In the genomic region with DNA sequence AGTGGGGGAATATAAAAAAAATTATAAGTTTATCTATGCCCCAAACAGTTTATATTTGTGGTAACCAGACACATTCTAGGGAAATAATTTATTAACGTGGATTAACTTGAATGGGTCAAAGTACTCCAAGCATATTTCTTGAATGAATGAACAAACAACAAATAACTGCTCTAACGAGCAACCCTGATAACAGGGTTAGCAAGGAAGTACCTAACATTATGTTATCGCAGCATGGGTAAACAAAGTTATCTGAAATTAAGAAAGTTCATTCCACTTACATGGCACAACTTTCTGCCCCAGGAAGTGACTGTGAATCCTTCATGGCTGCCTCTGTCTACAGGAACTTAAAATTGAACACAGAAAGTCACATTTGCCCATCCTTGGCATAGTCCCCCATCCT, we compare ENCODE assay signal across 17 cellular contexts.
A peak's percentile ranks its signal among the peaks of the same experiment; 100 is the strongest.
DNase-seq lines count a peak whose midpoint lies in the region; ATAC-seq, FAIRE-seq and TF ChIP-seq lines count a peak whose summit lies in the region.
"Had no signal": no experiment of that assay in that cellular context is flagged by ENCODE, and none has a peak within 500 bp of the region (broad histone marks: within the 10 kb centered on the region; RNA-seq: fewer than 3 reads in every experiment).

No MANE protein-coding gene starts in this region.

- H4K20me1 ChIP-seq in IMR-90 (ENCODE audit: insufficient read depth, low read length), result no peaks in the 10 kb centered on the region

- ATAC-seq in IMR-90 (ENCODE audit: low read depth) (no peak), lower lobe of right lung (peak; percentile 29 to 82), WTC11 (no peak)

- no peak overlapping the region for H2BK12ac ChIP-seq in neuronal stem cell (ENCODE audit: low read length)

- no peaks in the 10 kb centered on the region; the same call in 1 of the 2 replicates for H3K27me3 ChIP-seq in IMR-90 (ENCODE audit: control insufficient read depth, insufficient read depth, low read length)
- H3K27me3 ChIP-seq in brain microvascular endothelial cell (replicated peaks), result no peaks in the 10 kb centered on the region
- H3K27me3 ChIP-seq in lower lobe of right lung (ENCODE audit: low read depth), result no peaks in the 10 kb centered on the region
- no peaks in the 10 kb centered on the region for H3K27me3 ChIP-seq in small intestine (ENCODE audit: control insufficient read depth in 2 of 2, insufficient read depth in 2 of 2, low read length in 2 of 2)
- no peaks in the 10 kb centered on the region for H3K27me3 ChIP-seq in neuronal stem cell (ENCODE audit: control insufficient read depth in 3 of 3, insufficient read depth in 3 of 3, low read depth in 1 of 3, low read length in 3 of 3)
- H3K27me3 ChIP-seq: MG63 had no signal

- no peak for FAIRE-seq in small intestine (lab: Jason Lieb, UNC)

- dilution Hi-C loops in IMR-90 (cut with HindIII; ENCODE audit: low sequenced_read_pairs, unreplicated experiment), result no loop called here

- H2BK5ac ChIP-seq in IMR-90 (ENCODE audit: low read depth, low read length, poor library complexity, severe bottlenecking) (no peak overlapping the region), neuronal stem cell (ENCODE audit: low read length) (no peak overlapping the region)

- TF ChIP-seq CTCF in IMR-90 (conservative IDR thresholded peaks at IDR 0.05; ENCODE audit: low read depth, low read length) (no peak), brain microvascular endothelial cell (IDR thresholded peaks at IDR 0.05; ENCODE audit: low read depth, low read length, missing control alignments) (no peak), lower lobe of right lung (IDR thresholded peaks at IDR 0.05) (no peak), WTC11 (IDR thresholded peaks at IDR 0.05) (no peak)

- H3K4me1 ChIP-seq in IMR-90 (ENCODE audit: control insufficient read depth, insufficient read depth, low read length) (peaks cover 9% of the 10 kb centered on the region; the same call in 1 of the 2 replicates), lower lobe of right lung (no peaks in the 10 kb centered on the region), small intestine (ENCODE audit: control insufficient read depth in 2 of 2, insufficient read depth in 1 of 2, low read depth in 1 of 2, low read length in 1 of 2) (peaks cover 4 to 5% of the 10 kb centered on the region in 2 donors), neuronal stem cell (ENCODE audit: control insufficient read depth in 2 of 2, insufficient read depth in 1 of 2, low read depth in 1 of 2, low read length in 2 of 2) (peaks cover 0 to 1% of the 10 kb centered on the region in 2 donors)

- H2AFZ ChIP-seq in IMR-90 (replicated peaks; ENCODE audit: low read length, poor library complexity) (no peak overlapping the region), neuronal stem cell (ENCODE audit: low read length) (no peak overlapping the region)

- TF ChIP-seq RAD21 in IMR-90 (IDR thresholded peaks at IDR 0.05; ENCODE audit: low read length), result no peak

- no peak overlapping the region for H3K27ac Mint-ChIP-seq in WTC11
- H3K27ac Mint-ChIP-seq: H9 had no signal

- H4K8ac ChIP-seq in IMR-90 (ENCODE audit: low read depth in 2 of 2, low read length in 2 of 2) (no peak overlapping the region), neuronal stem cell (ENCODE audit: low read depth, low read length) (no peak overlapping the region)

- intact Hi-C loops in IMR-90 (cut with micrococcal nuclease), result loop anchor here (5.0 kb wide), 1 partner anchor 105 kb away; no protein-coding TSS in a partner anchor
- intact Hi-C loops in lower lobe of right lung (cut with DNase I), result no loop called here

- H3K14ac ChIP-seq in IMR-90 (replicated peaks; ENCODE audit: low read depth, low read length), result no peak overlapping the region
- no peak overlapping the region for H3K14ac ChIP-seq in neuronal stem cell (ENCODE audit: low read length)

- peaks cover 9% of the 10 kb centered on the region for H3K9me3 Mint-ChIP-seq in WTC11
- H3K9me3 Mint-ChIP-seq: H9 had no signal

- in situ Hi-C loops in IMR-90 (cut with MboI; ENCODE audit: low sequenced_read_pairs), result no loop called here
- in situ Hi-C loops in brain microvascular endothelial cell (cut with HindIII; ENCODE audit: low pct_ligation_motif_present, low sequenced_read_pairs), result no loop called here

- H3K27ac ChIP-seq in IMR-90 (ENCODE audit: insufficient read depth, low read length) (peak overlapping the region; percentile 32; the same call in 1 of the 2 replicates), brain microvascular endothelial cell (peak overlapping the region; percentile 73), lower lobe of right lung (no peak overlapping the region), small intestine (ENCODE audit: low read depth in 1 of 2, low read length in 1 of 2) (peak overlapping the region; percentile 5 to 33), neuronal stem cell (replicated peaks; ENCODE audit: low read length) (no peak overlapping the region)
- H3K27ac ChIP-seq: RWPE1 had no signal

- no peak for TF ChIP-seq POLR2A in IMR-90 (IDR thresholded peaks at IDR 0.05; ENCODE audit: low read depth, low read length)

- POLR2A ChIA-PET in IMR-90 (lab: Charles Lee; ENCODE audit: unreplicated experiment) (no interaction called here), WTC11 (lab: Charles Lee) (no interaction called here)

- no peaks in the 10 kb centered on the region for H3K9me1 ChIP-seq in IMR-90 (ENCODE audit: insufficient read depth, low read length)

- no peak overlapping the region for H2AK9ac ChIP-seq in IMR-90 (replicated peaks; ENCODE audit: low read depth, low read length, poor library complexity)

- H3K9ac ChIP-seq in IMR-90 (ENCODE audit: low read depth, low read length), result no peak overlapping the region
- H3K9ac ChIP-seq in neuronal stem cell (ENCODE audit: low read depth, low read length, poor library complexity), result no peak overlapping the region

- no peaks in the 10 kb centered on the region for H3K79me1 ChIP-seq in IMR-90 (ENCODE audit: low read depth in 1 of 2, low read length in 2 of 2)
- H3K79me1 ChIP-seq in neuronal stem cell (ENCODE audit: low read depth, low read length), result no peaks in the 10 kb centered on the region

- H3K18ac ChIP-seq in IMR-90 (ENCODE audit: low read depth, low read length) (no peak overlapping the region; the same call in 1 of the 2 replicates), neuronal stem cell (ENCODE audit: low read length) (no peak overlapping the region)

- H2BK20ac ChIP-seq in IMR-90 (ENCODE audit: low read depth, low read length), result no peak overlapping the region

- no peak overlapping the region for H4K91ac ChIP-seq in IMR-90 (ENCODE audit: insufficient read depth, low read depth, low read length)
- no peak overlapping the region for H4K91ac ChIP-seq in neuronal stem cell (ENCODE audit: low read depth, low read length, poor library complexity)

- H2BK15ac ChIP-seq in IMR-90 (ENCODE audit: low read depth, low read length) (no peak overlapping the region), neuronal stem cell (ENCODE audit: low read length) (no peak overlapping the region)

- CTCF ChIA-PET in IMR-90 (lab: Yijun Ruan, JAX), result no interaction called here
- CTCF ChIA-PET in WTC11 (lab: Charles Lee), result no interaction called here

- no peak overlapping the region for H4K5ac ChIP-seq in IMR-90 (ENCODE audit: low read depth, low read length)

- H3K23ac ChIP-seq in IMR-90 (ENCODE audit: low read depth, low read length), result no peak overlapping the region
- H3K23ac ChIP-seq in neuronal stem cell (ENCODE audit: low read depth, low read length, poor library complexity), result no peak overlapping the region

- WGBS in IMR-90 (ENCODE audit: extremely low coverage in 2 of 2, insufficient read length in 1 of 2), 2 experiments, result no CpG with 5 or more reads among the region's 3 CpGs
- WGBS in small intestine, 3 donors, result 19 to 48% (median 26%) methylated on average over 3 of the region's 3 CpGs
- WGBS in neuronal stem cell (ENCODE audit: extremely low coverage in 2 of 2, insufficient read length in 2 of 2, insufficient replicate concordance in 1 of 2), 2 donors, result no CpG with 5 or more reads among the region's 3 CpGs

- no peak overlapping the region for H2BK120ac ChIP-seq in IMR-90 (ENCODE audit: low read depth, low read length)
- H2BK120ac ChIP-seq in neuronal stem cell (ENCODE audit: low read depth, low read length), result no peak overlapping the region

- H3K4me1 Mint-ChIP-seq in WTC11, result peaks cover 17% of the 10 kb centered on the region

- no peaks in the 10 kb centered on the region for H3K36me3 Mint-ChIP-seq in WTC11

- H3K4ac ChIP-seq in IMR-90 (ENCODE audit: low read depth, low read length) (no peak overlapping the region), neuronal stem cell (ENCODE audit: low read length) (no peak overlapping the region)

- BruUV-seq in IMR-90 (replicated peaks; lab: Mats Ljungman, UMichigan), result no TSS peak

- DNase-seq in IMR-90 (no peak), brain microvascular endothelial cell (no peak), lower lobe of right lung (no peak), small intestine (peak; percentile 89), NCI-H748 (lab: John Stamatoyannopoulos, UW; ENCODE audit: unreplicated experiment) (no peak), neuronal stem cell (ENCODE audit: low spot score) (no peak), GOT3 (lab: John Stamatoyannopoulos, UW) (no peak), WTC11 (ENCODE audit: low spot score) (no peak)
- DNase-seq: ACHN, DMS79 treated with DMSO at 0.1 percent for 48 hours, H9, MG63, NCI-H1048, NCI-H1436, NCI-H1930, NCI-H524 had no signal

- no peak overlapping the region for H3K4me3 Mint-ChIP-seq in WTC11
- H3K4me3 Mint-ChIP-seq: H9 had no signal

- no peak overlapping the region for H2AK5ac ChIP-seq in IMR-90 (ENCODE audit: low read depth, low read length)
- H2AK5ac ChIP-seq in neuronal stem cell (ENCODE audit: low read depth, low read length), result no peak overlapping the region

- no peak overlapping the region; the same call in 1 of the 2 replicates for H3K4me2 ChIP-seq in IMR-90 (ENCODE audit: low read depth, low read length)
- no peak overlapping the region for H3K4me2 ChIP-seq in neuronal stem cell (ENCODE audit: insufficient read depth, low read length, poor library complexity, severe bottlenecking)

- H3K27me3 Mint-ChIP-seq in WTC11 (ENCODE audit: low read depth), result no peaks in the 10 kb centered on the region

- no peak overlapping the region for H3K4me3 ChIP-seq in IMR-90 (ENCODE audit: insufficient read depth, low read depth, low read length)
- no peak overlapping the region for H3K4me3 ChIP-seq in brain microvascular endothelial cell (ENCODE audit: low read depth, low read length)
- H3K4me3 ChIP-seq in lower lobe of right lung, result no peak overlapping the region
- no peak overlapping the region for H3K4me3 ChIP-seq in small intestine (ENCODE audit: low read depth in 1 of 2, low read length in 2 of 2)
- no peak overlapping the region for H3K4me3 ChIP-seq in neuronal stem cell (ENCODE audit: low read length in 2 of 2)
- H3K4me3 ChIP-seq: MG63 had no signal

- H3K36me3 ChIP-seq in IMR-90 (ENCODE audit: control insufficient read depth, insufficient read depth, low read length) (no peaks in the 10 kb centered on the region), brain microvascular endothelial cell (replicated peaks) (no peaks in the 10 kb centered on the region), lower lobe of right lung (no peaks in the 10 kb centered on the region), small intestine (ENCODE audit: control insufficient read depth in 2 of 2, insufficient read depth in 2 of 2, low read length in 2 of 2) (no peaks in the 10 kb centered on the region), neuronal stem cell (replicated peaks in 1 of 2; ENCODE audit: control insufficient read depth in 2 of 2, insufficient read depth in 2 of 2, low read length in 2 of 2) (no peaks in the 10 kb centered on the region)
- H3K36me3 ChIP-seq: MG63 had no signal

- H3K9me3 ChIP-seq in IMR-90 (ENCODE audit: control insufficient read depth, insufficient read depth, low read length) (peaks cover 7% of the 10 kb centered on the region), lower lobe of right lung (no peaks in the 10 kb centered on the region), small intestine (ENCODE audit: control insufficient read depth, low read depth) (no peaks in the 10 kb centered on the region), neuronal stem cell (replicated peaks in 1 of 2; ENCODE audit: control insufficient read depth in 2 of 2, insufficient read depth in 1 of 2, low read depth in 1 of 2, low read length in 2 of 2) (no peaks in the 10 kb centered on the region)
- H3K9me3 ChIP-seq: MG63 had no signal

- H3K56ac ChIP-seq in IMR-90 (ENCODE audit: extremely low read depth, insufficient read depth, low read length), result no peak overlapping the region

Comparison
In these comparisons a context has a peak if more than half of its experiments do, and no peak if none do; other contexts are left out.
1. ATAC-seq: peak in lower lobe of right lung (2 of 2); none in IMR-90 (single experiment) and WTC11 (single experiment).
2. H3K27ac ChIP-seq: peak in IMR-90 (single experiment), brain microvascular endothelial cell (single experiment) and small intestine (2 of 2); none in lower lobe of right lung (single experiment) and neuronal stem cell (single experiment).